Comparison of ENCODE assay signal across 2 cellular contexts in genomic region chr14:75333523-75334190, GRCh38.
TF ChIP-seq lines count a peak whose summit lies in the region.

No MANE protein-coding gene starts in this region.

TF ChIP-seq in liver, 16 proteins besides CTCF, POLR2A, EP300 and RAD21 (continued from another document):
- TF ChIP-seq, protein P1, sequence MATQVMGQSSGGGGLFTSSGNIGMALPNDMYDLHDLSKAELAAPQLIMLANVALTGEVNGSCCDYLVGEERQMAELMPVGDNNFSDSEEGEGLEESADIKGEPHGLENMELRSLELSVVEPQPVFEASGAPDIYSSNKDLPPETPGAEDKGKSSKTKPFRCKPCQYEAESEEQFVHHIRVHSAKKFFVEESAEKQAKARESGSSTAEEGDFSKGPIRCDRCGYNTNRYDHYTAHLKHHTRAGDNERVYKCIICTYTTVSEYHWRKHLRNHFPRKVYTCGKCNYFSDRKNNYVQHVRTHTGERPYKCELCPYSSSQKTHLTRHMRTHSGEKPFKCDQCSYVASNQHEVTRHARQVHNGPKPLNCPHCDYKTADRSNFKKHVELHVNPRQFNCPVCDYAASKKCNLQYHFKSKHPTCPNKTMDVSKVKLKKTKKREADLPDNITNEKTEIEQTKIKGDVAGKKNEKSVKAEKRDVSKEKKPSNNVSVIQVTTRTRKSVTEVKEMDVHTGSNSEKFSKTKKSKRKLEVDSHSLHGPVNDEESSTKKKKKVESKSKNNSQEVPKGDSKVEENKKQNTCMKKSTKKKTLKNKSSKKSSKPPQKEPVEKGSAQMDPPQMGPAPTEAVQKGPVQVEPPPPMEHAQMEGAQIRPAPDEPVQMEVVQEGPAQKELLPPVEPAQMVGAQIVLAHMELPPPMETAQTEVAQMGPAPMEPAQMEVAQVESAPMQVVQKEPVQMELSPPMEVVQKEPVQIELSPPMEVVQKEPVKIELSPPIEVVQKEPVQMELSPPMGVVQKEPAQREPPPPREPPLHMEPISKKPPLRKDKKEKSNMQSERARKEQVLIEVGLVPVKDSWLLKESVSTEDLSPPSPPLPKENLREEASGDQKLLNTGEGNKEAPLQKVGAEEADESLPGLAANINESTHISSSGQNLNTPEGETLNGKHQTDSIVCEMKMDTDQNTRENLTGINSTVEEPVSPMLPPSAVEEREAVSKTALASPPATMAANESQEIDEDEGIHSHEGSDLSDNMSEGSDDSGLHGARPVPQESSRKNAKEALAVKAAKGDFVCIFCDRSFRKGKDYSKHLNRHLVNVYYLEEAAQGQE (IDR thresholded peaks at IDR 0.05): no peak
- TF ChIP-seq SP1 (IDR thresholded peaks at IDR 0.05) (no peak), HNF4A (conservative IDR thresholded peaks at IDR 0.05) (no peak), ZBTB33 (IDR thresholded peaks at IDR 0.05) (no peak), YY1 (IDR thresholded peaks at IDR 0.05) (no peak), FOXA1 (IDR thresholded peaks at IDR 0.05) (no peak), RXRA (IDR thresholded peaks at IDR 0.05) (no peak), HNF4G (IDR thresholded peaks at IDR 0.05) (no peak), GABPA (IDR thresholded peaks at IDR 0.05 in 1 of 2, conservative IDR thresholded peaks at IDR 0.05 in 1 of 2) (no peak), FOXA2 (IDR thresholded peaks at IDR 0.05) (no peak), NR2F2 (IDR thresholded peaks at IDR 0.05) (no peak), EGR1 (IDR thresholded peaks at IDR 0.05; ENCODE audit: low read depth in 2 of 2) (no peak), TAF1 (conservative IDR thresholded peaks at IDR 0.05) (no peak)
- TF ChIP-seq, protein P2, sequence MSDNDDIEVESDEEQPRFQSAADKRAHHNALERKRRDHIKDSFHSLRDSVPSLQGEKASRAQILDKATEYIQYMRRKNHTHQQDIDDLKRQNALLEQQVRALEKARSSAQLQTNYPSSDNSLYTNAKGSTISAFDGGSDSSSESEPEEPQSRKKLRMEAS (IDR thresholded peaks at IDR 0.05): no peak
- TF ChIP-seq, protein P3, sequence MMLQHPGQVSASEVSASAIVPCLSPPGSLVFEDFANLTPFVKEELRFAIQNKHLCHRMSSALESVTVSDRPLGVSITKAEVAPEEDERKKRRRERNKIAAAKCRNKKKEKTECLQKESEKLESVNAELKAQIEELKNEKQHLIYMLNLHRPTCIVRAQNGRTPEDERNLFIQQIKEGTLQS (IDR thresholded peaks at IDR 0.05): no peak
TF ChIP-seq in liver: peak in this region for 0.

TF ChIP-seq in HepG2, 621 proteins besides CTCF, POLR2A, EP300 and RAD21 (continued from another document):
- no peak for TF ChIP-seq HES4 (CRISPR knock-in tag; IDR thresholded peaks at IDR 0.05; ENCODE audit: borderline replicate concordance)
- TF ChIP-seq, protein P4, sequence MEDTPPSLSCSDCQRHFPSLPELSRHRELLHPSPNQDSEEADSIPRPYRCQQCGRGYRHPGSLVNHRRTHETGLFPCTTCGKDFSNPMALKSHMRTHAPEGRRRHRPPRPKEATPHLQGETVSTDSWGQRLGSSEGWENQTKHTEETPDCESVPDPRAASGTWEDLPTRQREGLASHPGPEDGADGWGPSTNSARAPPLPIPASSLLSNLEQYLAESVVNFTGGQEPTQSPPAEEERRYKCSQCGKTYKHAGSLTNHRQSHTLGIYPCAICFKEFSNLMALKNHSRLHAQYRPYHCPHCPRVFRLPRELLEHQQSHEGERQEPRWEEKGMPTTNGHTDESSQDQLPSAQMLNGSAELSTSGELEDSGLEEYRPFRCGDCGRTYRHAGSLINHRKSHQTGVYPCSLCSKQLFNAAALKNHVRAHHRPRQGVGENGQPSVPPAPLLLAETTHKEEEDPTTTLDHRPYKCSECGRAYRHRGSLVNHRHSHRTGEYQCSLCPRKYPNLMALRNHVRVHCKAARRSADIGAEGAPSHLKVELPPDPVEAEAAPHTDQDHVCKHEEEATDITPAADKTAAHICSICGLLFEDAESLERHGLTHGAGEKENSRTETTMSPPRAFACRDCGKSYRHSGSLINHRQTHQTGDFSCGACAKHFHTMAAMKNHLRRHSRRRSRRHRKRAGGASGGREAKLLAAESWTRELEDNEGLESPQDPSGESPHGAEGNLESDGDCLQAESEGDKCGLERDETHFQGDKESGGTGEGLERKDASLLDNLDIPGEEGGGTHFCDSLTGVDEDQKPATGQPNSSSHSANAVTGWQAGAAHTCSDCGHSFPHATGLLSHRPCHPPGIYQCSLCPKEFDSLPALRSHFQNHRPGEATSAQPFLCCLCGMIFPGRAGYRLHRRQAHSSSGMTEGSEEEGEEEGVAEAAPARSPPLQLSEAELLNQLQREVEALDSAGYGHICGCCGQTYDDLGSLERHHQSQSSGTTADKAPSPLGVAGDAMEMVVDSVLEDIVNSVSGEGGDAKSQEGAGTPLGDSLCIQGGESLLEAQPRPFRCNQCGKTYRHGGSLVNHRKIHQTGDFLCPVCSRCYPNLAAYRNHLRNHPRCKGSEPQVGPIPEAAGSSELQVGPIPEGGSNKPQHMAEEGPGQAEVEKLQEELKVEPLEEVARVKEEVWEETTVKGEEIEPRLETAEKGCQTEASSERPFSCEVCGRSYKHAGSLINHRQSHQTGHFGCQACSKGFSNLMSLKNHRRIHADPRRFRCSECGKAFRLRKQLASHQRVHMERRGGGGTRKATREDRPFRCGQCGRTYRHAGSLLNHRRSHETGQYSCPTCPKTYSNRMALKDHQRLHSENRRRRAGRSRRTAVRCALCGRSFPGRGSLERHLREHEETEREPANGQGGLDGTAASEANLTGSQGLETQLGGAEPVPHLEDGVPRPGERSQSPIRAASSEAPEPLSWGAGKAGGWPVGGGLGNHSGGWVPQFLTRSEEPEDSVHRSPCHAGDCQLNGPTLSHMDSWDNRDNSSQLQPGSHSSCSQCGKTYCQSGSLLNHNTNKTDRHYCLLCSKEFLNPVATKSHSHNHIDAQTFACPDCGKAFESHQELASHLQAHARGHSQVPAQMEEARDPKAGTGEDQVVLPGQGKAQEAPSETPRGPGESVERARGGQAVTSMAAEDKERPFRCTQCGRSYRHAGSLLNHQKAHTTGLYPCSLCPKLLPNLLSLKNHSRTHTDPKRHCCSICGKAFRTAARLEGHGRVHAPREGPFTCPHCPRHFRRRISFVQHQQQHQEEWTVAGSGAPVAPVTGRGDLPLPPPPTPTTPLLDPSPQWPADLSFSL (CRISPR knock-in tag; IDR thresholded peaks at IDR 0.05): no peak
- TF ChIP-seq MATR3 (CRISPR knock-in tag; IDR thresholded peaks at IDR 0.05): no peak
- no peak for TF ChIP-seq GTF2F1 (IDR thresholded peaks at IDR 0.05; ENCODE audit: low read length)
- TF ChIP-seq TOPORS (CRISPR knock-in tag; IDR thresholded peaks at IDR 0.05): no peak
- TF ChIP-seq KDM4B (CRISPR knock-in tag; IDR thresholded peaks at IDR 0.05): no peak
- no peak for TF ChIP-seq SMAD9 (CRISPR knock-in tag; IDR thresholded peaks at IDR 0.05)
- no peak for TF ChIP-seq ZNF83 (CRISPR knock-in tag; IDR thresholded peaks at IDR 0.05; ENCODE audit: borderline replicate concordance)
- TF ChIP-seq KLF6 (CRISPR knock-in tag; IDR thresholded peaks at IDR 0.05): no peak
- no peak for TF ChIP-seq YEATS2 (CRISPR knock-in tag; IDR thresholded peaks at IDR 0.05; ENCODE audit: borderline replicate concordance)
- TF ChIP-seq MAFG (CRISPR knock-in tag; IDR thresholded peaks at IDR 0.05): no peak
- no peak for TF ChIP-seq SMAD1 (CRISPR knock-in tag; IDR thresholded peaks at IDR 0.05; ENCODE audit: borderline replicate concordance, low read depth)
- TF ChIP-seq ZNF766 (CRISPR knock-in tag; IDR thresholded peaks at IDR 0.05; ENCODE audit: borderline replicate concordance): no peak
- TF ChIP-seq SP1 (IDR thresholded peaks at IDR 0.05): no peak
- no peak for TF ChIP-seq SP1 (CRISPR knock-in tag; IDR thresholded peaks at IDR 0.05)
- TF ChIP-seq, protein P5, sequence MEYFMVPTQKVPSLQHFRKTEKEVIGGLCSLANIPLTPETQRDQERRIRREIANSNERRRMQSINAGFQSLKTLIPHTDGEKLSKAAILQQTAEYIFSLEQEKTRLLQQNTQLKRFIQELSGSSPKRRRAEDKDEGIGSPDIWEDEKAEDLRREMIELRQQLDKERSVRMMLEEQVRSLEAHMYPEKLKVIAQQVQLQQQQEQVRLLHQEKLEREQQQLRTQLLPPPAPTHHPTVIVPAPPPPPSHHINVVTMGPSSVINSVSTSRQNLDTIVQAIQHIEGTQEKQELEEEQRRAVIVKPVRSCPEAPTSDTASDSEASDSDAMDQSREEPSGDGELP (IDR thresholded peaks at IDR 0.05; ENCODE audit: borderline replicate concordance, low read depth): no peak
- no peak for TF ChIP-seq ZNF317 (CRISPR knock-in tag; IDR thresholded peaks at IDR 0.05)
- TF ChIP-seq ZNF17 (CRISPR knock-in tag; IDR thresholded peaks at IDR 0.05): no peak
- TF ChIP-seq, protein P6, sequence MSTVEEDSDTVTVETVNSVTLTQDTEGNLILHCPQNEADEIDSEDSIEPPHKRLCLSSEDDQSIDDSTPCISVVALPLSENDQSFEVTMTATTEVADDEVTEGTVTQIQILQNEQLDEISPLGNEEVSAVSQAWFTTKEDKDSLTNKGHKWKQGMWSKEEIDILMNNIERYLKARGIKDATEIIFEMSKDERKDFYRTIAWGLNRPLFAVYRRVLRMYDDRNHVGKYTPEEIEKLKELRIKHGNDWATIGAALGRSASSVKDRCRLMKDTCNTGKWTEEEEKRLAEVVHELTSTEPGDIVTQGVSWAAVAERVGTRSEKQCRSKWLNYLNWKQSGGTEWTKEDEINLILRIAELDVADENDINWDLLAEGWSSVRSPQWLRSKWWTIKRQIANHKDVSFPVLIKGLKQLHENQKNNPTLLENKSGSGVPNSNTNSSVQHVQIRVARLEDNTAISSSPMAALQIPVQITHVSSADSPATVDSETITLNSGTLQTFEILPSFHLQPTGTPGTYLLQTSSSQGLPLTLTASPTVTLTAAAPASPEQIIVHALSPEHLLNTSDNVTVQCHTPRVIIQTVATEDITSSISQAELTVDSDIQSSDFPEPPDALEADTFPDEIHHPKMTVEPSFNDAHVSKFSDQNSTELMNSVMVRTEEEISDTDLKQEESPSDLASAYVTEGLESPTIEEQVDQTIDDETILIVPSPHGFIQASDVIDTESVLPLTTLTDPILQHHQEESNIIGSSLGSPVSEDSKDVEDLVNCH (CRISPR knock-in tag; IDR thresholded peaks at IDR 0.05): no peak
